ENCODE assay signal across 15 cellular contexts in genomic region chr22:35128637-35129036, GRCh38.
DNase-seq lines count a peak whose midpoint lies in the region; ATAC-seq and TF ChIP-seq lines count a peak whose summit lies in the region.
"Had no signal": no experiment of that assay in that cellular context is flagged by ENCODE, and none has a peak within 500 bp of the region (broad histone marks: within the 10 kb centered on the region; RNA-seq: fewer than 3 reads in every experiment).

No MANE protein-coding gene starts in this region.

- TF ChIP-seq CTCF in GM10266 (IDR thresholded peaks at IDR 0.05; ENCODE audit: control insufficient read depth, insufficient read depth, low read depth, missing control alignments) = no peak

- peak; percentile 57 for ATAC-seq in GM18907 (IDR thresholded peaks at IDR 0.05; ENCODE audit: unreplicated experiment)
- ATAC-seq in GM21825 (IDR thresholded peaks at IDR 0.05; ENCODE audit: unreplicated experiment) = peak; percentile 33
- ATAC-seq in HG03280 (IDR thresholded peaks at IDR 0.05; ENCODE audit: unreplicated experiment) = peak; percentile 47
- no peak for ATAC-seq in activated CD8-positive, alpha-beta T cell treated with anti-CD3 and anti-CD28 coated beads, Interleukin-2, amount 10 ng/mL, durations not matched to agents 7 days and 5 days
- ATAC-seq in GM19397 (IDR thresholded peaks at IDR 0.05; ENCODE audit: unreplicated experiment) = no peak
- ATAC-seq: heart right ventricle had no signal

- no peak overlapping the region for H3K4me3 Mint-ChIP-seq in activated CD8-positive, alpha-beta T cell treated with anti-CD3 and anti-CD28 coated beads, Interleukin-2, amount 10 ng/mL, durations not matched to agents 7 days and 5 days
- H3K4me3 Mint-ChIP-seq in activated CD4-positive, alpha-beta T cell treated with anti-CD3 and anti-CD28 coated beads, Interleukin-2, amount 10 ng/mL, durations not matched to agents 24 days and 14 days = no peak overlapping the region

- CTCF ChIA-PET in activated CD8-positive, alpha-beta T cell treated with anti-CD3 and anti-CD28 coated beads, Interleukin-2, amount 10 ng/mL, durations not matched to agents 7 days and 5 days (lab: Charles Lee) = interaction anchor here (0.9 kb wide), 1 partner anchor 22 kb away, joined by 4 read pairs; no protein-coding TSS in a partner anchor

- H3K36me3 Mint-ChIP-seq in activated CD8-positive, alpha-beta T cell treated with anti-CD3 and anti-CD28 coated beads, Interleukin-2, amount 10 ng/mL, durations not matched to agents 7 days and 5 days (ENCODE audit: low read depth) = no peaks in the 10 kb centered on the region
- H3K36me3 Mint-ChIP-seq in activated CD4-positive, alpha-beta T cell treated with anti-CD3 and anti-CD28 coated beads, Interleukin-2, amount 10 ng/mL, durations not matched to agents 24 days and 14 days (ENCODE audit: low read depth) = no peaks in the 10 kb centered on the region

- H3K4me1 Mint-ChIP-seq in activated CD8-positive, alpha-beta T cell treated with anti-CD3 and anti-CD28 coated beads, Interleukin-2, amount 10 ng/mL, durations not matched to agents 7 days and 5 days (ENCODE audit: low read depth) = peaks cover 24% of the 10 kb centered on the region
- H3K4me1 Mint-ChIP-seq in activated CD4-positive, alpha-beta T cell treated with anti-CD3 and anti-CD28 coated beads, Interleukin-2, amount 10 ng/mL, durations not matched to agents 24 days and 14 days = no peaks in the 10 kb centered on the region

- intact Hi-C loops in activated CD4-positive, alpha-beta T cell treated with anti-CD3 and anti-CD28 coated beads, Interleukin-2, amount 10 ng/mL, durations not matched to agents 24 days and 14 days (cut with micrococcal nuclease) = no loop called here

- no peak overlapping the region for H3K27ac Mint-ChIP-seq in activated CD8-positive, alpha-beta T cell treated with anti-CD3 and anti-CD28 coated beads, Interleukin-2, amount 10 ng/mL, durations not matched to agents 7 days and 5 days
- no peak overlapping the region for H3K27ac Mint-ChIP-seq in activated CD4-positive, alpha-beta T cell treated with anti-CD3 and anti-CD28 coated beads, Interleukin-2, amount 10 ng/mL, durations not matched to agents 24 days and 14 days

- H3K27me3 Mint-ChIP-seq in activated CD8-positive, alpha-beta T cell treated with anti-CD3 and anti-CD28 coated beads, Interleukin-2, amount 10 ng/mL, durations not matched to agents 7 days and 5 days (ENCODE audit: low read depth) = peaks cover 16% of the 10 kb centered on the region
- H3K27me3 Mint-ChIP-seq in activated CD4-positive, alpha-beta T cell treated with anti-CD3 and anti-CD28 coated beads, Interleukin-2, amount 10 ng/mL, durations not matched to agents 24 days and 14 days = peaks cover 11% of the 10 kb centered on the region

- DNase-seq in GM10266 (ENCODE audit: extremely low spot score) = peak; percentile 58
- DNase-seq in activated CD8-positive, alpha-beta T cell treated with anti-CD3 and anti-CD28 coated beads, Interleukin-2, amount 10 ng/mL, durations not matched to agents 7 days and 5 days = no peak
- DNase-seq in stimulated activated CD4-positive, alpha-beta T cell treated with anti-CD3 and anti-CD28 coated beads, Interleukin-12 subunit alpha, Interleukin-12 subunit beta, amount 100 ng/mL, for 4 hours = no peak
- no peak for DNase-seq in activated CD4-positive, alpha-beta T cell treated with anti-CD3 and anti-CD28 coated beads, Interleukin-2, amount 10 ng/mL, durations not matched to agents 24 days and 14 days
- DNase-seq: ACHN; activated CD4-positive, alpha-beta T cell treated with anti-CD3 and anti-CD28 coated beads for 4 hours; heart right ventricle; left ventricle myocardium inferior; NCI-H2081; SW 1271; trophoblast cell had no signal

- H3K9me3 Mint-ChIP-seq in activated CD8-positive, alpha-beta T cell treated with anti-CD3 and anti-CD28 coated beads, Interleukin-2, amount 10 ng/mL, durations not matched to agents 7 days and 5 days (ENCODE audit: insufficient read depth) = no peaks in the 10 kb centered on the region
- H3K9me3 Mint-ChIP-seq in activated CD4-positive, alpha-beta T cell treated with anti-CD3 and anti-CD28 coated beads, Interleukin-2, amount 10 ng/mL, durations not matched to agents 24 days and 14 days = no peaks in the 10 kb centered on the region

- POLR2A ChIA-PET in activated CD8-positive, alpha-beta T cell treated with anti-CD3 and anti-CD28 coated beads, Interleukin-2, amount 10 ng/mL, durations not matched to agents 7 days and 5 days (lab: Charles Lee) = no interaction called here

Comparison
In these comparisons a context has a peak if more than half of its experiments do, and no peak if none do; other contexts are left out.
1. ATAC-seq: peak in GM18907 (single experiment), GM21825 (single experiment) and HG03280 (single experiment); none in activated CD8-positive, alpha-beta T cell treated with anti-CD3 and anti-CD28 coated beads, Interleukin-2, amount 10 ng/mL, durations not matched to agents 7 days and 5 days (single experiment) and GM19397 (single experiment).